In genomic region chr1:201533836-201534235, GRCh38 we compare ENCODE assay signal across 16 cellular contexts. TPM values are rescaled to one million over a fixed set of nuclear protein-coding genes. Genes with fewer than 3 reads are reported as not detected.
DNase-seq lines count a peak whose midpoint lies in the region; ATAC-seq, FAIRE-seq and TF ChIP-seq lines count a peak whose summit lies in the region.
"Had no signal": no experiment of that assay in that cellular context is flagged by ENCODE, and none has a peak within 500 bp of the region (broad histone marks: within the 10 kb centered on the region; RNA-seq: fewer than 3 reads in every experiment).

No MANE protein-coding gene starts in this region.

- no peak for TF ChIP-seq POLR2A in esophagus muscularis mucosa (IDR thresholded peaks at IDR 0.05; ENCODE audit: low read depth)
- no peak for TF ChIP-seq POLR2A in gastrocnemius medialis (IDR thresholded peaks at IDR 0.05)
- no peak for TF ChIP-seq POLR2A in H54 (IDR thresholded peaks at IDR 0.05; ENCODE audit: low read depth, low read length)

- FAIRE-seq in kidney (lab: Jason Lieb, UNC) (no peak), H54 (lab: Jason Lieb, UNC) (no peak)
- FAIRE-seq: GM18507, HTR-8/SVneo, K562 had no signal

- no peaks in the 10 kb centered on the region for H3K9me3 Mint-ChIP-seq in HFFc6

- intact Hi-C loops in esophagus muscularis mucosa (cut with DNase I) = loop anchor here (2.0 to 5.0 kb wide), 2 partner anchors 171 to 258 kb away; no protein-coding TSS in a partner anchor
- intact Hi-C loops in kidney (cut with DNase I) = no loop called here
- intact Hi-C loops in gastrocnemius medialis (cut with DNase I; ENCODE audit: low total_unique reads) = loop anchor here (5.0 to 10.0 kb wide), 2 partner anchors 258 to 451 kb away; partner anchors contain the start of gene RNPEP

- H3K27me3 ChIP-seq in esophagus muscularis mucosa (no peaks in the 10 kb centered on the region), rectal smooth muscle tissue (ENCODE audit: control insufficient read depth, insufficient read depth, low read length) (no peaks in the 10 kb centered on the region), gastrocnemius medialis (peaks cover 20 to 28% (median 24%) of the 10 kb centered on the region in 3 donors)

- no peak for DNase-seq in HFFc6
- DNase-seq in esophagus muscularis mucosa (ENCODE audit: extremely low spot score) = no peak
- no peak for DNase-seq in stimulated activated CD4-positive, alpha-beta T cell treated with anti-CD3 and anti-CD28 coated beads, Interleukin-2, amount 100 ng/mL, for 24 hours
- DNase-seq in kidney = no peak
- DNase-seq in gastrocnemius medialis = no peak
- DNase-seq in H54 (ENCODE audit: insufficient read length, low spot score) = no peak
- DNase-seq: DMS153, NCI-H146, NCI-H2081 treated with DMSO at 0.1 percent for 48 hours, NCI-H345, PC-9 had no signal

- H3K4me3 Mint-ChIP-seq in HFFc6 = no peak overlapping the region

- no peaks in the 10 kb centered on the region for H3K36me3 ChIP-seq in esophagus muscularis mucosa
- no peaks in the 10 kb centered on the region for H3K36me3 ChIP-seq in rectal smooth muscle tissue (ENCODE audit: control insufficient read depth, insufficient read depth, low read length)
- H3K36me3 ChIP-seq in kidney (ENCODE audit: control insufficient read depth in 1 of 2, insufficient read depth in 2 of 2, low read length in 2 of 2) = no peaks in the 10 kb centered on the region
- H3K36me3 ChIP-seq in gastrocnemius medialis = no peaks in the 10 kb centered on the region
- H3K36me3 ChIP-seq: BLaER1 had no signal

- in situ Hi-C loops in gastrocnemius medialis (cut with MboI; ENCODE audit: low sequenced_read_pairs in 4 of 4) = no loop called here

- no peak for TF ChIP-seq EP300 in esophagus muscularis mucosa (IDR thresholded peaks at IDR 0.05)

- H3K36me3 Mint-ChIP-seq in HFFc6 (ENCODE audit: low read depth) = no peaks in the 10 kb centered on the region

- H3K9ac ChIP-seq in rectal smooth muscle tissue (ENCODE audit: low read length) = no peak overlapping the region
- H3K9ac ChIP-seq in kidney (ENCODE audit: low read length in 2 of 2) = no peak overlapping the region
- H3K9ac ChIP-seq: BLaER1 had no signal

- peaks cover 90% of the 10 kb centered on the region for H3K4me1 Mint-ChIP-seq in HFFc6 (ENCODE audit: low read depth)

- H3K27ac ChIP-seq in esophagus muscularis mucosa (replicated peaks in 1 of 4) = peak overlapping the region in 3 of 4 donors; percentile 84 to 87 (median 86)
- peak overlapping the region; percentile 92 for H3K27ac ChIP-seq in rectal smooth muscle tissue (ENCODE audit: low read depth, low read length)
- H3K27ac ChIP-seq in kidney (ENCODE audit: low read depth in 2 of 2, low read length in 2 of 2) = no peak overlapping the region
- no peak overlapping the region for H3K27ac ChIP-seq in gastrocnemius medialis
- H3K27ac ChIP-seq: BLaER1, PC-9 had no signal

- peak overlapping the region; percentile 23; the same call in 1 of the 2 replicates for H3K27ac Mint-ChIP-seq in HFFc6

- no peak for ATAC-seq in gastrocnemius medialis
- ATAC-seq: K562 had no signal

- H3K4me3 ChIP-seq in esophagus muscularis mucosa (no peak overlapping the region), rectal smooth muscle tissue (ENCODE audit: low read length) (no peak overlapping the region), kidney (ENCODE audit: low read length in 2 of 2) (no peak overlapping the region), gastrocnemius medialis (no peak overlapping the region)
- H3K4me3 ChIP-seq: BLaER1, K562, PC-9 had no signal

- H3K9me3 ChIP-seq in esophagus muscularis mucosa (no peaks in the 10 kb centered on the region), kidney (ENCODE audit: control insufficient read depth in 1 of 2, low read length in 2 of 2) (no peaks in the 10 kb centered on the region), gastrocnemius medialis (no peaks in the 10 kb centered on the region)
- H3K9me3 ChIP-seq: BLaER1 had no signal

- no peaks in the 10 kb centered on the region; the same call in 1 of the 2 replicates for H3K27me3 Mint-ChIP-seq in HFFc6 (ENCODE audit: insufficient read depth)

- 55% methylated on average over 4 of the region's 4 CpGs for WGBS in esophagus muscularis mucosa

- TF ChIP-seq CTCF in HFFc6 (IDR thresholded peaks at IDR 0.05) = no peak
- no peak for TF ChIP-seq CTCF in esophagus muscularis mucosa (IDR thresholded peaks at IDR 0.05)
- no peak for TF ChIP-seq CTCF in kidney (IDR thresholded peaks at IDR 0.05; ENCODE audit: borderline replicate concordance, extremely low read depth, insufficient read depth)
- TF ChIP-seq CTCF in gastrocnemius medialis (IDR thresholded peaks at IDR 0.05 in 4 of 5, conservative IDR thresholded peaks at IDR 0.05 in 1 of 5) = no peak

- H3K4me1 ChIP-seq in esophagus muscularis mucosa = peaks cover 49 to 76% (median 74%) of the 10 kb centered on the region in 4 donors
- H3K4me1 ChIP-seq in rectal smooth muscle tissue (ENCODE audit: control insufficient read depth, insufficient read depth, low read length) = peaks cover 47% of the 10 kb centered on the region
- peaks cover 0 to 6% of the 10 kb centered on the region in 2 donors for H3K4me1 ChIP-seq in kidney (ENCODE audit: control insufficient read depth in 1 of 2, insufficient read depth in 1 of 2, low read depth in 1 of 2, low read length in 2 of 2)
- peaks cover 31 to 32% of the 10 kb centered on the region in 2 donors for H3K4me1 ChIP-seq in gastrocnemius medialis

RNA-seq across cellular contexts. Expression of gene NAV1, which starts 5.1 kb away (rescaled TPM):
- total RNA-seq in HFFc6 (2021; fragmentation: NEBNext Ultra II Directional; extraction: Animal tissue kit (Norgen Biotek cat#: 25700)) = 10 to 100 TPM; 72.9 to 88.0 (median 78.4) TPM
- 10 to 100 TPM; 12.9 to 35.5 (median 21.9) TPM for total RNA-seq in esophagus muscularis mucosa
- total RNA-seq in kidney = 23.0 TPM
- 1.7 TPM for polyA plus RNA-seq in kidney (ENCODE audit: insufficient read depth, low read depth, low replicate concordance)
- total RNA-seq in gastrocnemius medialis = 1 to 10 TPM; 4.2 to 9.1 (median 7.1) TPM

RNA-seq across cellular contexts. Expression of gene CSRP1, which starts 26.9 kb away (rescaled TPM):
- 100 to 1,000 TPM; 540 to 614 (median 577) TPM for total RNA-seq in HFFc6 (2021; fragmentation: NEBNext Ultra II Directional; extraction: Animal tissue kit (Norgen Biotek cat#: 25700))
- total RNA-seq in esophagus muscularis mucosa (1,000 to 10,000 TPM; 3,645 to 7,984 (median 5,321) TPM), kidney (236 TPM), gastrocnemius medialis (10 to 100 TPM; 22.7 to 91.1 (median 68.9) TPM)
- 211 TPM for polyA plus RNA-seq in kidney (ENCODE audit: insufficient read depth, low read depth, low replicate concordance)

Comparison
In these comparisons a context has a peak if more than half of its experiments do, and no peak if none do; other contexts are left out.
1. H3K27ac ChIP-seq: peak in esophagus muscularis mucosa (3 of 4) and rectal smooth muscle tissue (single experiment); none in kidney (0 of 2) and gastrocnemius medialis (0 of 4).
2. RNA of gene CSRP1, which starts 26.9 kb away (total RNA-seq): 3,645 to 7,984 TPM in esophagus muscularis mucosa; 540 to 614 TPM in HFFc6, 236 TPM in kidney (single experiment) and 22.7 to 91.1 TPM in gastrocnemius medialis; every median in the first group is over 4 times any median in the second.